4 cellular contexts compared by ENCODE assay signal in genomic region chr21:45966995-45967394, GRCh38.
"Had no signal": no experiment of that assay in that cellular context is flagged by ENCODE, and none has a peak within 500 bp of the region (broad histone marks: within the 10 kb centered on the region; RNA-seq: fewer than 3 reads in every experiment).

No MANE protein-coding gene starts in this region.

- ATAC-seq: GM23338 had no signal

- H2AFZ ChIP-seq: GM23338 had no signal

- H3K4me3 ChIP-seq: GM23338 had no signal

- H3K27ac Mint-ChIP-seq: GM23338, H9 had no signal

- H3K4me2 ChIP-seq: GM23338 had no signal

- DNase-seq: H9, HCEC 1CT, IMR-90 had no signal

- H3K4me3 Mint-ChIP-seq: GM23338, H9 had no signal
